ENCODE assay signal across 9 cellular contexts in the genomic region with DNA sequence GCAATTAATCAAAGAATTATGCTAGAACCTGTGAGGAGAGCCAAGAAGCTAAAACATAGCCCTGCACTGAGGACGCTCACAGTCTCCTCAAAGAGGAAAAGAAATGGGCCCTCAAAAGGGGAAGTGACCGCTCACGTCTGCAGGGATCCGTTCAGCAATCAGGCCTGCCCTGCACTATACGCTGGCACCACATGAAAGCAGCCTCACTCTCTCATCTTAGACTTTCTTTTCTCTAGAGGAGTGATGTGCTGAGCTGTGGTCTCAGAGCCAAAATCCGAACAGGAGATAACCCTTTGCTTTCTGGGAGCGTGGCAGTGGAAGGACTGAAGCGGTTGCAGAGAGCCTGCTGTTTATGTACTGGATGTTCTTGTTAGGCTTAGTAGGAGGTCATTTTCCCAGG. TPM values are rescaled to one million over a fixed set of nuclear protein-coding genes. Genes with fewer than 3 reads are reported as not detected.
DNase-seq lines count a peak whose midpoint lies in the region; ATAC-seq and TF ChIP-seq lines count a peak whose summit lies in the region.
"Had no signal": no experiment of that assay in that cellular context is flagged by ENCODE, and none has a peak within 500 bp of the region (broad histone marks: within the 10 kb centered on the region; RNA-seq: fewer than 3 reads in every experiment).

No MANE protein-coding gene starts in this region.

- no peaks in the 10 kb centered on the region for H3K9me3 ChIP-seq in CD8-positive, alpha-beta T cell (ENCODE audit: low read length)

- no peaks in the 10 kb centered on the region for H3K9me3 Mint-ChIP-seq in CD8-positive, alpha-beta T cell
- no peaks in the 10 kb centered on the region for H3K9me3 Mint-ChIP-seq in dendritic cell treated with granulocyte-macrophage colony-stimulating factor and Interleukin-4, amounts not matched to agents 40 ng/mL and 50 ng/mL, for 4 days
- H3K9me3 Mint-ChIP-seq in Calu3 (ENCODE audit: low read depth, unreplicated experiment) = no peaks in the 10 kb centered on the region

- CTCF ChIA-PET in CD8-positive, alpha-beta T cell (lab: Charles Lee) = interaction anchor here (0.6 to 4.8 kb wide), 10 partner anchors 11 to 329 kb away, joined by 3 to 34 read pairs (median 4); no protein-coding TSS in a partner anchor
- CTCF ChIA-PET in Calu3 (lab: Charles Lee) = interaction anchor here (0.7 kb wide), 1 partner anchor 16 kb away, joined by 3 read pairs; no protein-coding TSS in a partner anchor

- H3K27ac Mint-ChIP-seq in CD8-positive, alpha-beta T cell = peak overlapping the region; percentile 81
- H3K27ac Mint-ChIP-seq in dendritic cell treated with granulocyte-macrophage colony-stimulating factor and Interleukin-4, amounts not matched to agents 40 ng/mL and 50 ng/mL, for 4 days = peak overlapping the region; percentile 78
- H3K27ac Mint-ChIP-seq in Calu3 (ENCODE audit: unreplicated experiment) = no peak overlapping the region

- intact Hi-C loops in CD8-positive, alpha-beta T cell (cut with DNase I, micrococcal nuclease) = loop anchor here in 1 of 2 experiments (2.0 kb wide), 1 partner anchor 16 kb away; no protein-coding TSS in a partner anchor
- intact Hi-C loops in dendritic cell treated with granulocyte-macrophage colony-stimulating factor and Interleukin-4, amounts not matched to agents 40 ng/mL and 50 ng/mL, for 4 days (cut with micrococcal nuclease) = no loop called here
- intact Hi-C loops in Calu3 (cut with micrococcal nuclease; ENCODE audit: unreplicated experiment) = no loop called here

- peaks cover 49% of the 10 kb centered on the region for H3K4me1 ChIP-seq in CD8-positive, alpha-beta T cell (ENCODE audit: insufficient read depth, low read length)

- no peaks in the 10 kb centered on the region for H3K36me3 Mint-ChIP-seq in CD8-positive, alpha-beta T cell
- no peaks in the 10 kb centered on the region for H3K36me3 Mint-ChIP-seq in dendritic cell treated with granulocyte-macrophage colony-stimulating factor and Interleukin-4, amounts not matched to agents 40 ng/mL and 50 ng/mL, for 4 days (ENCODE audit: low read depth)
- no peaks in the 10 kb centered on the region for H3K36me3 Mint-ChIP-seq in Calu3 (ENCODE audit: insufficient read depth, unreplicated experiment)

- peaks cover 73% of the 10 kb centered on the region for H3K4me1 Mint-ChIP-seq in CD8-positive, alpha-beta T cell (ENCODE audit: low read depth)
- H3K4me1 Mint-ChIP-seq in dendritic cell treated with granulocyte-macrophage colony-stimulating factor and Interleukin-4, amounts not matched to agents 40 ng/mL and 50 ng/mL, for 4 days (ENCODE audit: low read depth) = peaks cover 78% of the 10 kb centered on the region
- H3K4me1 Mint-ChIP-seq in Calu3 (ENCODE audit: low read depth, unreplicated experiment) = no peaks in the 10 kb centered on the region

- DNase-seq in CD8-positive, alpha-beta T cell = peak in 3 of 7 experiments; percentile 30 to 50 (median 44)
- DNase-seq in NB4 (ENCODE audit: low read depth) (peak; percentile 86), midbrain (lab: John Stamatoyannopoulos, UW) (no peak), omental fat pad (ENCODE audit: low spot score) (no peak), Calu3 (no peak), foreskin fibroblast (no peak)
- DNase-seq: amniotic stem cell had no signal

- BruUV-seq in Calu3 (replicated peaks; lab: Mats Ljungman, UMichigan) = no TSS peak

- H3K27me3 Mint-ChIP-seq in CD8-positive, alpha-beta T cell (ENCODE audit: low read depth) = no peaks in the 10 kb centered on the region
- H3K27me3 Mint-ChIP-seq in dendritic cell treated with granulocyte-macrophage colony-stimulating factor and Interleukin-4, amounts not matched to agents 40 ng/mL and 50 ng/mL, for 4 days = peaks cover 7% of the 10 kb centered on the region
- peaks cover 64% of the 10 kb centered on the region for H3K27me3 Mint-ChIP-seq in Calu3 (ENCODE audit: unreplicated experiment)

- H3K36me3 ChIP-seq in CD8-positive, alpha-beta T cell (ENCODE audit: insufficient read depth, low read length) = no peaks in the 10 kb centered on the region

- no peak for TF ChIP-seq POLR2A in NB4 (IDR thresholded peaks at IDR 0.05; ENCODE audit: extremely low read depth, insufficient read length)

- no peaks in the 10 kb centered on the region for H3K27me3 ChIP-seq in CD8-positive, alpha-beta T cell (ENCODE audit: insufficient read depth, low read length)

- no peak for TF ChIP-seq CTCF in CD8-positive, alpha-beta T cell (IDR thresholded peaks at IDR 0.05)
- TF ChIP-seq CTCF in NB4 (IDR thresholded peaks at IDR 0.05; ENCODE audit: low read depth, low read length) (no peak), omental fat pad (IDR thresholded peaks at IDR 0.05) (no peak), Calu3 (IDR thresholded peaks at IDR 0.05; ENCODE audit: unreplicated experiment) (no peak), foreskin fibroblast (IDR thresholded peaks at IDR 0.05; ENCODE audit: low read depth, low read length) (no peak)

- peak overlapping the region; percentile 80 for H3K4me3 Mint-ChIP-seq in CD8-positive, alpha-beta T cell
- no peak overlapping the region for H3K4me3 Mint-ChIP-seq in dendritic cell treated with granulocyte-macrophage colony-stimulating factor and Interleukin-4, amounts not matched to agents 40 ng/mL and 50 ng/mL, for 4 days
- no peak overlapping the region for H3K4me3 Mint-ChIP-seq in Calu3 (ENCODE audit: low read depth, unreplicated experiment)

- H3K4me3 ChIP-seq in CD8-positive, alpha-beta T cell (ENCODE audit: low read depth, low read length) = peak overlapping the region; percentile 23
- H3K4me3 ChIP-seq in NB4 (ENCODE audit: low read depth, low read length) = no peak overlapping the region
- H3K4me3 ChIP-seq in foreskin fibroblast (ENCODE audit: low read depth in 1 of 2, low read length in 2 of 2) = no peak overlapping the region

- peak; percentile 81 for ATAC-seq in CD8-positive, alpha-beta T cell
- ATAC-seq in GM21529 (IDR thresholded peaks at IDR 0.05; ENCODE audit: unreplicated experiment) (peak; percentile 51), omental fat pad (ENCODE audit: low FRiP score) (no peak)

- H3K27ac ChIP-seq in CD8-positive, alpha-beta T cell (ENCODE audit: low read depth, low read length) = no peak overlapping the region

- POLR2A ChIA-PET in CD8-positive, alpha-beta T cell (lab: Charles Lee) = interaction anchor here (0.9 to 2.4 kb wide), 5 partner anchors 15 to 55 kb away, joined by 3 to 23 read pairs (median 7); no protein-coding TSS in a partner anchor

RNA-seq across cellular contexts. Expression of a gene that starts 6.3 kb away (rescaled TPM):
- 1 to 10 TPM; 1.8 to 2.5 TPM for total RNA-seq in CD8-positive, alpha-beta T cell
- total RNA-seq in omental fat pad (10 to 100 TPM in 1 of 4 donors, 1 to 10 TPM in 2, under 1 TPM in 1; 0.69 to 25.0 (median 7.1) TPM), Calu3 (2022) (not detected in 2 replicates)

RNA-seq across cellular contexts. Expression of a gene that starts 20.4 kb away (rescaled TPM):
- 100 to 1,000 TPM; 151 to 160 TPM for total RNA-seq in CD8-positive, alpha-beta T cell
- total RNA-seq in omental fat pad (10 to 100 TPM; 58.2 to 97.9 (median 80.0) TPM), Calu3 (2022) (133 and 139 TPM in 2 replicates)
